25 cellular contexts compared by ENCODE assay signal in genomic region chr5:3139596-3139995, GRCh38.
A peak's percentile ranks its signal among the peaks of the same experiment; 100 is the strongest.
DNase-seq lines count a peak whose midpoint lies in the region; FAIRE-seq and TF ChIP-seq lines count a peak whose summit lies in the region.
"Had no signal": no experiment of that assay in that cellular context is flagged by ENCODE, and none has a peak within 500 bp of the region (broad histone marks: within the 10 kb centered on the region; RNA-seq: fewer than 3 reads in every experiment).

No MANE protein-coding gene starts in this region.

- peaks cover 4% of the 10 kb centered on the region for H3K27me3 Mint-ChIP-seq in neural progenitor cell (ENCODE audit: insufficient read depth, low read depth)
- H3K27me3 Mint-ChIP-seq: activated CD4-positive, alpha-beta T cell treated with anti-CD3 and anti-CD28 coated beads, Interleukin-2, amount 10 ng/mL, durations not matched to agents 7 days and 5 days; activated CD8-positive, alpha-beta memory T cell treated with anti-CD3 and anti-CD28 coated beads, Interleukin-2, amount 10 ng/mL, durations not matched to agents 7 days and 5 days; naive B cell had no signal

- H3K9ac ChIP-seq in mammary epithelial cell (ENCODE audit: insufficient read depth, low read length), result no peak overlapping the region
- no peak overlapping the region for H3K9ac ChIP-seq in neural progenitor cell
- H3K9ac ChIP-seq: BLaER1, SK-N-SH had no signal

- H3K9me3 ChIP-seq in mammary epithelial cell (replicated peaks; ENCODE audit: insufficient read depth, low read length), result no peaks in the 10 kb centered on the region
- H3K9me3 ChIP-seq in neural progenitor cell (ENCODE audit: low read depth), result no peaks in the 10 kb centered on the region
- H3K9me3 ChIP-seq in OCI-LY7 (ENCODE audit: low read length), result no peaks in the 10 kb centered on the region
- H3K9me3 ChIP-seq: BLaER1, SK-N-SH, suprapubic skin had no signal

- H3K4me2 ChIP-seq in mammary epithelial cell (ENCODE audit: insufficient read depth, low read depth, low read length) (peak overlapping the region; percentile 31), neural progenitor cell (no peak overlapping the region), OCI-LY7 (ENCODE audit: low read length) (no peak overlapping the region)
- H3K4me2 ChIP-seq: BLaER1, SK-N-SH had no signal

- in situ Hi-C loops in mammary epithelial cell (cut with MboI; ENCODE audit: low sequenced_read_pairs in 2 of 2), result no loop called here

- POLR2A ChIA-PET in OCI-LY7 (lab: Charles Lee), result no interaction called here

- H3K9me2 ChIP-seq in OCI-LY7 (ENCODE audit: insufficient read depth, low read length), result no peaks in the 10 kb centered on the region
- H3K9me2 ChIP-seq: SK-N-SH had no signal

- H3K4me1 Mint-ChIP-seq in neural progenitor cell, result peaks cover under 1% of the 10 kb centered on the region
- H3K4me1 Mint-ChIP-seq: activated CD4-positive, alpha-beta T cell treated with anti-CD3 and anti-CD28 coated beads, Interleukin-2, amount 10 ng/mL, durations not matched to agents 7 days and 5 days; activated CD8-positive, alpha-beta memory T cell treated with anti-CD3 and anti-CD28 coated beads, Interleukin-2, amount 10 ng/mL, durations not matched to agents 7 days and 5 days; naive B cell had no signal

- H3K79me2 ChIP-seq in mammary epithelial cell (ENCODE audit: insufficient read depth, low read length) (no peaks in the 10 kb centered on the region), neural progenitor cell (ENCODE audit: low read depth) (no peaks in the 10 kb centered on the region), OCI-LY7 (ENCODE audit: insufficient read depth, low read depth, low read length) (no peaks in the 10 kb centered on the region)

- H4K20me1 ChIP-seq in mammary epithelial cell (ENCODE audit: insufficient read depth, low read length) (no peaks in the 10 kb centered on the region), neural progenitor cell (ENCODE audit: low read depth) (no peaks in the 10 kb centered on the region), OCI-LY7 (ENCODE audit: insufficient read depth, low read length) (no peaks in the 10 kb centered on the region)
- H4K20me1 ChIP-seq: BLaER1 had no signal

- 16% methylated on average over 4 of the region's 4 CpGs for WGBS in mammary epithelial cell (ENCODE audit: low coverage, missing lambda C conversion rate)

- intact Hi-C loops in mammary epithelial cell (cut with micrococcal nuclease), result loop anchor here (5.0 kb wide), 1 partner anchor 458 kb away; the partner anchor contains the start of gene IRX1
- intact Hi-C loops in OCI-LY7 (cut with micrococcal nuclease; ENCODE audit: unreplicated experiment), result no loop called here

- no peak overlapping the region for H3K27ac Mint-ChIP-seq in neural progenitor cell
- H3K27ac Mint-ChIP-seq: activated CD4-positive, alpha-beta T cell treated with anti-CD3 and anti-CD28 coated beads, Interleukin-2, amount 10 ng/mL, durations not matched to agents 7 days and 5 days; activated CD8-positive, alpha-beta memory T cell treated with anti-CD3 and anti-CD28 coated beads, Interleukin-2, amount 10 ng/mL, durations not matched to agents 7 days and 5 days; naive B cell had no signal

- H3K36me3 ChIP-seq in mammary epithelial cell (ENCODE audit: insufficient read depth, low read length) (no peaks in the 10 kb centered on the region), neural progenitor cell (no peaks in the 10 kb centered on the region), OCI-LY7 (ENCODE audit: insufficient read depth, low read length) (no peaks in the 10 kb centered on the region)
- H3K36me3 ChIP-seq: BLaER1, suprapubic skin had no signal

- peak; percentile 55 for DNase-seq in ELF-1 (ENCODE audit: low read depth, low spot score)
- DNase-seq in RCC 7860 (ENCODE audit: low spot score), result peak; percentile 38
- peak; percentile 86 for DNase-seq in mammary epithelial cell
- DNase-seq in kidney tubule cell (ENCODE audit: low spot score), result peak; percentile 14
- no peak for DNase-seq in activated T-cell treated with anti-CD3 and anti-CD28 coated beads, Interleukin-2, amount 50 U/mL, for 48 hours
- no peak for DNase-seq in neural progenitor cell (ENCODE audit: low spot score)
- DNase-seq in OCI-LY7 (ENCODE audit: low spot score), result no peak
- no peak for DNase-seq in 8988T
- DNase-seq: ACHN; activated CD4-positive, alpha-beta T cell treated with anti-CD3 and anti-CD28 coated beads, Interleukin-2, amount 10 ng/mL, durations not matched to agents 7 days and 5 days; activated CD8-positive, alpha-beta memory T cell treated with anti-CD3 and anti-CD28 coated beads, Interleukin-2, amount 10 ng/mL, durations not matched to agents 7 days and 5 days; activated naive CD4-positive, alpha-beta T cell treated with anti-CD3 and anti-CD28 coated beads, Interleukin-2, amount 50 U/mL, for 16 hours; DMS79 treated with DMSO at 0.1 percent for 48 hours; HCEC 1CT; IMR-90; left cardiac atrium; naive B cell; NCI-H1436 treated with DMSO at 0.1 percent for 48 hours; NCI-H524; SK-N-SH; small intestine had no signal

- dilution Hi-C loops in mammary epithelial cell (cut with HindIII; ENCODE audit: low sequenced_read_pairs), result no loop called here

- H3F3A ChIP-seq in neural progenitor cell (ENCODE audit: low read depth), result no peaks in the 10 kb centered on the region

- H3K4me1 ChIP-seq in mammary epithelial cell (ENCODE audit: insufficient read depth, low read length) (no peaks in the 10 kb centered on the region), neural progenitor cell (no peaks in the 10 kb centered on the region), OCI-LY7 (ENCODE audit: insufficient read depth, low read length, poor library complexity, severe bottlenecking) (no peaks in the 10 kb centered on the region)
- H3K4me1 ChIP-seq: suprapubic skin had no signal

- H3K36me3 Mint-ChIP-seq in neural progenitor cell, result no peaks in the 10 kb centered on the region
- H3K36me3 Mint-ChIP-seq: activated CD8-positive, alpha-beta memory T cell treated with anti-CD3 and anti-CD28 coated beads, Interleukin-2, amount 10 ng/mL, durations not matched to agents 7 days and 5 days; naive B cell had no signal

- H3K9me3 Mint-ChIP-seq in neural progenitor cell, result peaks cover 4% of the 10 kb centered on the region
- H3K9me3 Mint-ChIP-seq: activated CD4-positive, alpha-beta T cell treated with anti-CD3 and anti-CD28 coated beads, Interleukin-2, amount 10 ng/mL, durations not matched to agents 7 days and 5 days had no signal

- H2AFZ ChIP-seq in mammary epithelial cell (ENCODE audit: low read depth, low read length) (peak overlapping the region; percentile 38), neural progenitor cell (replicated peaks) (no peak overlapping the region), OCI-LY7 (ENCODE audit: low read length) (no peak overlapping the region)

- H3K4me3 Mint-ChIP-seq in neural progenitor cell, result no peak overlapping the region
- H3K4me3 Mint-ChIP-seq: activated CD4-positive, alpha-beta T cell treated with anti-CD3 and anti-CD28 coated beads, Interleukin-2, amount 10 ng/mL, durations not matched to agents 7 days and 5 days; activated CD8-positive, alpha-beta memory T cell treated with anti-CD3 and anti-CD28 coated beads, Interleukin-2, amount 10 ng/mL, durations not matched to agents 7 days and 5 days; naive B cell had no signal

- BruUV-seq in mammary epithelial cell (replicated peaks; lab: Mats Ljungman, UMichigan), result no TSS peak
- no TSS peak for BruUV-seq in OCI-LY7 (replicated peaks; lab: Mats Ljungman, UMichigan)

- peak; percentile 23 to 51 for TF ChIP-seq CTCF in mammary epithelial cell (conservative IDR thresholded peaks at IDR 0.05 in 1 of 2, IDR thresholded peaks at IDR 0.05 in 1 of 2; ENCODE audit: extremely low read depth in 1 of 2, insufficient read depth in 1 of 2, low read depth in 1 of 2, low read length in 2 of 2)
- TF ChIP-seq CTCF in neural progenitor cell (IDR thresholded peaks at IDR 0.05), result no peak
- no peak for TF ChIP-seq CTCF in OCI-LY7 (conservative IDR thresholded peaks at IDR 0.05; ENCODE audit: low read length)

- no peak for FAIRE-seq in RCC 7860 (lab: Jason Lieb, UNC)
- FAIRE-seq: GM12878, small intestine had no signal

- H3K4me3 ChIP-seq in mammary epithelial cell (replicated peaks in 1 of 3; ENCODE audit: insufficient read depth in 1 of 3, low read depth in 2 of 3, low read length in 3 of 3) (no peak overlapping the region), neural progenitor cell (no peak overlapping the region), OCI-LY7 (ENCODE audit: low read depth, low read length, poor library complexity, severe bottlenecking) (no peak overlapping the region)
- H3K4me3 ChIP-seq: BLaER1, GM12878, suprapubic skin had no signal

- CTCF ChIA-PET in mammary epithelial cell (lab: Charles Lee; ENCODE audit: low non-redundant PET) (no interaction called here), OCI-LY7 (lab: Charles Lee; ENCODE audit: unreplicated experiment) (no interaction called here)

- H3K27ac ChIP-seq in mammary epithelial cell (ENCODE audit: insufficient read depth, low read depth, low read length) (no peak overlapping the region), neural progenitor cell (no peak overlapping the region), OCI-LY7 (ENCODE audit: low read depth, low read length, poor library complexity, severe bottlenecking) (no peak overlapping the region)
- H3K27ac ChIP-seq: BLaER1, suprapubic skin, VCaP had no signal

- H3K27me3 ChIP-seq in mammary epithelial cell (ENCODE audit: insufficient read depth, low read length) (peaks cover 3% of the 10 kb centered on the region), neural progenitor cell (no peaks in the 10 kb centered on the region)
- H3K27me3 ChIP-seq: BLaER1, suprapubic skin had no signal

Comparison
In these comparisons a context has a peak if more than half of its experiments do, and no peak if none do; other contexts are left out.
1. DNase-seq: peak in ELF-1 (single experiment), RCC 7860 (single experiment), mammary epithelial cell (single experiment) and kidney tubule cell (single experiment); none in activated T-cell treated with anti-CD3 and anti-CD28 coated beads, Interleukin-2, amount 50 U/mL, for 48 hours (0 of 2), neural progenitor cell (single experiment), OCI-LY7 (single experiment) and 8988T (single experiment).
2. CTCF ChIP-seq: peak in mammary epithelial cell (2 of 2); none in neural progenitor cell (single experiment) and OCI-LY7 (single experiment).